Comparison of ENCODE assay signal across 24 cellular contexts in genomic region chr10:107631876-107632275, GRCh38.
DNase-seq lines count a peak whose midpoint lies in the region; ATAC-seq and TF ChIP-seq lines count a peak whose summit lies in the region.
"Had no signal": no experiment of that assay in that cellular context is flagged by ENCODE, and none has a peak within 500 bp of the region (broad histone marks: within the 10 kb centered on the region; RNA-seq: fewer than 3 reads in every experiment).

No MANE protein-coding gene starts in this region.

- H3K36me3 ChIP-seq in mammary epithelial cell (ENCODE audit: insufficient read depth, low read length) = no peaks in the 10 kb centered on the region
- H3K36me3 ChIP-seq in breast epithelium = no peaks in the 10 kb centered on the region
- H3K36me3 ChIP-seq: BLaER1 treated with 17β-estradiol and CSF1 and Interleukin-3, amounts not matched to agents 10 nM and 100 nM; MG63 had no signal

- no peak overlapping the region for H3K4me3 Mint-ChIP-seq in glutamatergic neuron (ENCODE audit: unreplicated experiment)
- no peak overlapping the region for H3K4me3 Mint-ChIP-seq in activated naive CD4-positive, alpha-beta T cell treated with anti-CD3 and anti-CD28 coated beads, Interleukin-2, amount 10 ng/mL, durations not matched to agents 7 days and 5 days
- H3K4me3 Mint-ChIP-seq: CD4-positive, alpha-beta T cell; T-cell had no signal

- H3K27me3 ChIP-seq in mammary epithelial cell (ENCODE audit: insufficient read depth, low read length) (no peaks in the 10 kb centered on the region), breast epithelium (no peaks in the 10 kb centered on the region)
- H3K27me3 ChIP-seq: BLaER1 treated with 17β-estradiol and CSF1 and Interleukin-3, amounts not matched to agents 10 nM and 100 nM; MG63 had no signal

- H3K9ac ChIP-seq in mammary epithelial cell (ENCODE audit: insufficient read depth, low read length) = no peak overlapping the region
- H3K9ac ChIP-seq: BLaER1 treated with 17β-estradiol and CSF1 and Interleukin-3, amounts not matched to agents 10 nM and 100 nM had no signal

- CTCF ChIA-PET in mammary epithelial cell (lab: Charles Lee; ENCODE audit: low non-redundant PET) = no interaction called here
- CTCF ChIA-PET in activated naive CD4-positive, alpha-beta T cell treated with anti-CD3 and anti-CD28 coated beads, Interleukin-2, amount 10 ng/mL, durations not matched to agents 7 days and 5 days (lab: Charles Lee) = no interaction called here

- in situ Hi-C loops in mammary epithelial cell (cut with MboI; ENCODE audit: low sequenced_read_pairs in 2 of 2) = no loop called here

- intact Hi-C loops in mammary epithelial cell (cut with micrococcal nuclease) = no loop called here
- intact Hi-C loops in breast epithelium (cut with DNase I; ENCODE audit: low total_unique reads) = no loop called here

- no peak for ATAC-seq in GM18511 (IDR thresholded peaks at IDR 0.05; ENCODE audit: unreplicated experiment)
- ATAC-seq: GM12878, K562, PC-3, Right ventricle myocardium inferior, T-cell had no signal

- 48% methylated on average over 4 of the region's 4 CpGs for WGBS in mammary epithelial cell (ENCODE audit: low coverage, missing lambda C conversion rate)

- H3K4me3 ChIP-seq in mammary epithelial cell (replicated peaks in 1 of 3; ENCODE audit: insufficient read depth in 1 of 3, low read depth in 2 of 3, low read length in 3 of 3) (no peak overlapping the region), breast epithelium (no peak overlapping the region)
- H3K4me3 ChIP-seq: BLaER1 treated with 17β-estradiol and CSF1 and Interleukin-3, amounts not matched to agents 10 nM and 100 nM; GM12878; K562; MG63 had no signal

- TF ChIP-seq POLR2A in breast epithelium (IDR thresholded peaks at IDR 0.05) = no peak

- no peaks in the 10 kb centered on the region for H3K9me3 Mint-ChIP-seq in glutamatergic neuron (ENCODE audit: unreplicated experiment)
- H3K9me3 Mint-ChIP-seq in activated naive CD4-positive, alpha-beta T cell treated with anti-CD3 and anti-CD28 coated beads, Interleukin-2, amount 10 ng/mL, durations not matched to agents 7 days and 5 days = peaks cover 11% of the 10 kb centered on the region

- H4K20me1 ChIP-seq in mammary epithelial cell (ENCODE audit: insufficient read depth, low read length) = no peaks in the 10 kb centered on the region
- H4K20me1 ChIP-seq: BLaER1 treated with 17β-estradiol and CSF1 and Interleukin-3, amounts not matched to agents 10 nM and 100 nM had no signal

- DNase-seq in mammary epithelial cell (no peak), breast epithelium (ENCODE audit: low spot score in 2 of 2) (no peak), NCI-H82 (lab: John Stamatoyannopoulos, UW) (peak; percentile 82), glutamatergic neuron (no peak)
- no peak for DNase-seq in activated naive CD4-positive, alpha-beta T cell treated with anti-CD3 and anti-CD28 coated beads, Interleukin-2, amount 10 ng/mL, durations not matched to agents 7 days and 5 days
- DNase-seq in activated CD8-positive, alpha-beta memory T cell treated with anti-CD3 and anti-CD28 coated beads for 24 hours = no peak
- DNase-seq: CD4-positive, alpha-beta T cell; COR-L47; EL; GDM1; HCEC 1CT; MG63; NCI-H1105 treated with DMSO at 0.1 percent for 48 hours; NCI-H146; NCI-H2029 treated with DMSO at 0.1 percent for 48 hours; NCI-H226; NCI-H510A; PC-3; T-cell had no signal

- no peak overlapping the region for H3K4me2 ChIP-seq in mammary epithelial cell (ENCODE audit: insufficient read depth, low read depth, low read length)
- H3K4me2 ChIP-seq: BLaER1 treated with 17β-estradiol and CSF1 and Interleukin-3, amounts not matched to agents 10 nM and 100 nM had no signal

- dilution Hi-C loops in mammary epithelial cell (cut with HindIII; ENCODE audit: low sequenced_read_pairs) = no loop called here

- no peaks in the 10 kb centered on the region for H3K9me3 ChIP-seq in mammary epithelial cell (replicated peaks; ENCODE audit: insufficient read depth, low read length)
- no peaks in the 10 kb centered on the region for H3K9me3 ChIP-seq in breast epithelium
- H3K9me3 ChIP-seq: BLaER1 treated with 17β-estradiol and CSF1 and Interleukin-3, amounts not matched to agents 10 nM and 100 nM; MG63 had no signal

- TF ChIP-seq CTCF in mammary epithelial cell (conservative IDR thresholded peaks at IDR 0.05 in 1 of 2, IDR thresholded peaks at IDR 0.05 in 1 of 2; ENCODE audit: extremely low read depth in 1 of 2, insufficient read depth in 1 of 2, low read depth in 1 of 2, low read length in 2 of 2) (no peak), breast epithelium (IDR thresholded peaks at IDR 0.05) (no peak), glutamatergic neuron (IDR thresholded peaks at IDR 0.05; ENCODE audit: partially characterized antibody, unreplicated experiment) (no peak)

- H3K27ac Mint-ChIP-seq in glutamatergic neuron (ENCODE audit: unreplicated experiment) = peak overlapping the region; percentile 38
- H3K27ac Mint-ChIP-seq in activated naive CD4-positive, alpha-beta T cell treated with anti-CD3 and anti-CD28 coated beads, Interleukin-2, amount 10 ng/mL, durations not matched to agents 7 days and 5 days = no peak overlapping the region
- H3K27ac Mint-ChIP-seq: CD4-positive, alpha-beta T cell; T-cell had no signal

- peak overlapping the region; percentile 56 for H2AFZ ChIP-seq in mammary epithelial cell (ENCODE audit: low read depth, low read length)

- no peaks in the 10 kb centered on the region for H3K36me3 Mint-ChIP-seq in glutamatergic neuron (ENCODE audit: unreplicated experiment)
- H3K36me3 Mint-ChIP-seq in activated naive CD4-positive, alpha-beta T cell treated with anti-CD3 and anti-CD28 coated beads, Interleukin-2, amount 10 ng/mL, durations not matched to agents 7 days and 5 days = no peaks in the 10 kb centered on the region
- H3K36me3 Mint-ChIP-seq: T-cell had no signal

- H3K27me3 Mint-ChIP-seq in glutamatergic neuron (ENCODE audit: unreplicated experiment) = no peaks in the 10 kb centered on the region
- no peaks in the 10 kb centered on the region for H3K27me3 Mint-ChIP-seq in activated naive CD4-positive, alpha-beta T cell treated with anti-CD3 and anti-CD28 coated beads, Interleukin-2, amount 10 ng/mL, durations not matched to agents 7 days and 5 days
- H3K27me3 Mint-ChIP-seq: CD4-positive, alpha-beta T cell; T-cell had no signal

- H3K79me2 ChIP-seq in mammary epithelial cell (ENCODE audit: insufficient read depth, low read length) = no peaks in the 10 kb centered on the region

- no TSS peak for BruUV-seq in mammary epithelial cell (replicated peaks; lab: Mats Ljungman, UMichigan)

- H3K4me1 Mint-ChIP-seq in glutamatergic neuron (ENCODE audit: low read depth, unreplicated experiment) = peaks cover 4% of the 10 kb centered on the region
- no peaks in the 10 kb centered on the region for H3K4me1 Mint-ChIP-seq in activated naive CD4-positive, alpha-beta T cell treated with anti-CD3 and anti-CD28 coated beads, Interleukin-2, amount 10 ng/mL, durations not matched to agents 7 days and 5 days
- H3K4me1 Mint-ChIP-seq: T-cell had no signal

- H3K4me1 ChIP-seq in mammary epithelial cell (ENCODE audit: insufficient read depth, low read length) = no peaks in the 10 kb centered on the region
- no peaks in the 10 kb centered on the region for H3K4me1 ChIP-seq in breast epithelium
- H3K4me1 ChIP-seq: BLaER1 treated with 17β-estradiol and CSF1 and Interleukin-3, amounts not matched to agents 10 nM and 100 nM had no signal

- H3K27ac ChIP-seq in mammary epithelial cell (ENCODE audit: insufficient read depth, low read depth, low read length) (no peak overlapping the region), breast epithelium (no peak overlapping the region)
- H3K27ac ChIP-seq: BLaER1 treated with 17β-estradiol and CSF1 and Interleukin-3, amounts not matched to agents 10 nM and 100 nM had no signal
